8 cellular contexts compared by ENCODE assay signal in the genomic region with DNA sequence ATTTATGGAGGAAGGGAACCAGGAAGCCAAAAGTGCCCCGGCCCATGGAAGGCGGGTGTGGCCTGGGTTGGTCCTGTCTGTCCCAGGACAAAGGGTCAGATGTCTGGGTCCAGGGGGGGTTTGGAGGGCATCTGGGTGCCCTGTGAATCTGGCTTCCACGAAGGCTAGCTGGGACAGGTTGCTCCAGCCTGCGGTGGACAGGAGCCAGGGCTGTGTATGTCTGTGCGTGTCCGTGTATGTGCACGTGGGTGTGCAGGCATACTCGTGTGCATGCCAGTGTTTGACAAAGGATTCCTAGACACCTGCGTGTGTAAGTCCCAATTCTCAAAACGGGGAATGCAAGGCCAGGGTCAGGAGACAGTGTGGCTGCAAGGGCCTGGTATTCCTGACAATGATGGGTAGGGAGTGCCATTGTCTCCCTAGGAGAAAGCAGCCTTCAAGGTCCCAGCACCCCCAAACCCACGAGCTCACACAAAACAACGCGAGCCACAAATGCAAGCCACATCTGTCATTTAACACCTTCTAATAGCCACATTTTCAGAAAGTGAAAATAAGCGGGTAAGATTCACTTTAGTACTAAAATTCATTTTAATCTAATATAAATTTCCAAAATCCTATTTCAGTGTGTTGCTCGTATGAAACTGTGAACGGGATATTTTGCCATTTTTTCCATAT.
A peak's percentile ranks its signal among the peaks of the same experiment; 100 is the strongest.
DNase-seq lines count a peak whose midpoint lies in the region; ATAC-seq and TF ChIP-seq lines count a peak whose summit lies in the region.

No MANE protein-coding gene starts in this region.

- H3K9me3 ChIP-seq in HCT116 (ENCODE audit: control insufficient read depth in 1 of 2, insufficient read depth in 1 of 2, low read depth in 1 of 2, low read length in 2 of 2) = no peaks in the 10 kb centered on the region
- no peaks in the 10 kb centered on the region for H3K9me3 ChIP-seq in gastroesophageal sphincter
- no peaks in the 10 kb centered on the region for H3K9me3 ChIP-seq in skeletal muscle tissue (ENCODE audit: control insufficient read depth in 3 of 3, low read length in 3 of 3)

- H3K4me2 ChIP-seq in HCT116 (ENCODE audit: low read length) = peak overlapping the region; percentile 97
- H3K4me2 ChIP-seq in GM23338 = no peak overlapping the region

- POLR2A ChIA-PET in HCT116 (lab: Charles Lee) = interaction anchor here (2.1 to 2.3 kb wide), 2 partner anchors 9 to 14 kb away, joined by 5 to 9 read pairs; no protein-coding TSS in a partner anchor
- POLR2A ChIA-PET in activated CD4-positive, alpha-beta memory T cell treated with anti-CD3 and anti-CD28 coated beads for 36 hours (lab: Charles Lee) = interaction anchor here (1.5 kb wide), 1 partner anchor 18 kb away, joined by 4 read pairs; no protein-coding TSS in a partner anchor

- H3K9me3 Mint-ChIP-seq in activated CD4-positive, alpha-beta memory T cell treated with anti-CD3 and anti-CD28 coated beads for 36 hours = no peaks in the 10 kb centered on the region
- no peaks in the 10 kb centered on the region; the same call in 2 of the 3 replicates for H3K9me3 Mint-ChIP-seq in GM23338

- no peaks in the 10 kb centered on the region for H3K27me3 Mint-ChIP-seq in activated CD4-positive, alpha-beta memory T cell treated with anti-CD3 and anti-CD28 coated beads for 36 hours
- peaks cover 3% of the 10 kb centered on the region for H3K27me3 Mint-ChIP-seq in GM23338 (ENCODE audit: insufficient read depth, low read depth, poor library complexity)

- ATAC-seq in HCT116 (no peak), gastroesophageal sphincter (no peak), GM23338 (no peak), HG03521 (IDR thresholded peaks at IDR 0.05; ENCODE audit: unreplicated experiment) (no peak)

- no peaks in the 10 kb centered on the region for H3K9me2 ChIP-seq in HCT116 (ENCODE audit: insufficient read depth)
- H3K9me2 ChIP-seq in GM23338 (ENCODE audit: insufficient read depth) = no peaks in the 10 kb centered on the region

- peak overlapping the region; percentile 81 for H3K4me3 Mint-ChIP-seq in activated CD4-positive, alpha-beta memory T cell treated with anti-CD3 and anti-CD28 coated beads for 36 hours
- H3K4me3 Mint-ChIP-seq in GM23338 = no peak overlapping the region

- H4K20me1 ChIP-seq in HCT116 (ENCODE audit: insufficient read depth) (no peaks in the 10 kb centered on the region), GM23338 (replicated peaks; ENCODE audit: insufficient read depth) (no peaks in the 10 kb centered on the region)

- H3K4me3 ChIP-seq in HCT116 (replicated peaks in 1 of 2; ENCODE audit: low read depth in 1 of 2, low read length in 2 of 2) = peak overlapping the region; percentile 70 to 78
- H3K4me3 ChIP-seq in gastroesophageal sphincter = peak overlapping the region; percentile 79 to 88
- H3K4me3 ChIP-seq in skeletal muscle tissue (ENCODE audit: low read length in 3 of 3) = peak overlapping the region; percentile 83 to 84 (median 84)
- H3K4me3 ChIP-seq in GM23338 = no peak overlapping the region

- peaks cover 58% of the 10 kb centered on the region for H3K79me2 ChIP-seq in HCT116 (ENCODE audit: insufficient read depth, low read length)
- no peaks in the 10 kb centered on the region for H3K79me2 ChIP-seq in GM23338 (replicated peaks; ENCODE audit: insufficient read depth)

- BruUV-seq in HCT116 (replicated peaks; lab: Mats Ljungman, UMichigan) = TSS peak; percentile 23

- peaks cover 51% of the 10 kb centered on the region for H3K4me1 Mint-ChIP-seq in activated CD4-positive, alpha-beta memory T cell treated with anti-CD3 and anti-CD28 coated beads for 36 hours (ENCODE audit: low read depth)
- H3K4me1 Mint-ChIP-seq in GM23338 = peaks cover 6% of the 10 kb centered on the region

- H3K9ac ChIP-seq in HCT116 (ENCODE audit: low read length) = peak overlapping the region; percentile 89
- peak overlapping the region; percentile 88 to 97 (median 88) for H3K9ac ChIP-seq in skeletal muscle tissue (ENCODE audit: low read depth in 1 of 3, low read length in 3 of 3)

- TF ChIP-seq CTCF in HCT116 (IDR thresholded peaks at IDR 0.05 in 2 of 3, conservative IDR thresholded peaks at IDR 0.05 in 1 of 3; ENCODE audit: borderline replicate concordance in 1 of 3, insufficient read depth in 1 of 3, low read depth in 2 of 3, low read length in 2 of 3) (no peak), gastroesophageal sphincter (IDR thresholded peaks at IDR 0.05) (no peak), GM23338 (conservative IDR thresholded peaks at IDR 0.05; ENCODE audit: low read depth in 2 of 2) (no peak)

- 14 to 17% methylated on average over 7 to 16 of the region's 16 CpGs for WGBS in gastroesophageal sphincter (ENCODE audit: low coverage in 1 of 2), 2 donors

- H3K27me3 ChIP-seq in HCT116 (ENCODE audit: insufficient read depth, low read length) = no peaks in the 10 kb centered on the region
- no peaks in the 10 kb centered on the region for H3K27me3 ChIP-seq in gastroesophageal sphincter
- no peaks in the 10 kb centered on the region for H3K27me3 ChIP-seq in skeletal muscle tissue (ENCODE audit: control insufficient read depth in 3 of 3, insufficient read depth in 3 of 3, low read length in 3 of 3)
- peaks cover 10% of the 10 kb centered on the region for H3K27me3 ChIP-seq in GM23338 (ENCODE audit: insufficient read depth)

- H2AFZ ChIP-seq in HCT116 (ENCODE audit: low read depth, low read length, poor library complexity, severe bottlenecking) (no peak overlapping the region), GM23338 (no peak overlapping the region)

- peak overlapping the region; percentile 85 for H3K27ac ChIP-seq in HCT116 (ENCODE audit: low read depth, low read length)
- H3K27ac ChIP-seq in gastroesophageal sphincter = peak overlapping the region; percentile 95 to 100 (median 98)
- H3K27ac ChIP-seq in skeletal muscle tissue (ENCODE audit: low read depth, low read length) = peak overlapping the region; percentile 77
- H3K27ac ChIP-seq in GM23338 (ENCODE audit: low read depth) = no peak overlapping the region

- TF ChIP-seq EP300 in gastroesophageal sphincter (IDR thresholded peaks at IDR 0.05) = no peak

- intact Hi-C loops in HCT116 (cut with micrococcal nuclease) = no loop called here
- intact Hi-C loops in activated CD4-positive, alpha-beta memory T cell treated with anti-CD3 and anti-CD28 coated beads for 36 hours (cut with micrococcal nuclease) = loop anchor here (2.0 kb wide), 1 partner anchor 13 kb away; no protein-coding TSS in a partner anchor

- peaks cover 3% of the 10 kb centered on the region for H3K36me3 Mint-ChIP-seq in activated CD4-positive, alpha-beta memory T cell treated with anti-CD3 and anti-CD28 coated beads for 36 hours
- no peaks in the 10 kb centered on the region for H3K36me3 Mint-ChIP-seq in GM23338 (ENCODE audit: low read depth)

- no peaks in the 10 kb centered on the region for H3K36me3 ChIP-seq in HCT116 (ENCODE audit: control insufficient read depth in 1 of 2, insufficient read depth in 2 of 2, low read length in 2 of 2)
- H3K36me3 ChIP-seq in gastroesophageal sphincter = no peaks in the 10 kb centered on the region
- H3K36me3 ChIP-seq in skeletal muscle tissue (ENCODE audit: control insufficient read depth in 3 of 3, insufficient read depth in 3 of 3, low read length in 3 of 3) = peaks cover 0 to 9% (median 6%) of the 10 kb centered on the region in 3 donors
- H3K36me3 ChIP-seq in GM23338 (ENCODE audit: insufficient read depth) = no peaks in the 10 kb centered on the region

- TF ChIP-seq RAD21 in HCT116 (IDR thresholded peaks at IDR 0.05; ENCODE audit: low read depth) = no peak

- H3K4me1 ChIP-seq in HCT116 (ENCODE audit: control insufficient read depth in 1 of 2, insufficient read depth in 2 of 2, low read length in 2 of 2) (peaks cover 19 to 27% of the 10 kb centered on the region in 2 experiments), gastroesophageal sphincter (peaks cover 7 to 93% (median 58%) of the 10 kb centered on the region in 3 donors), skeletal muscle tissue (ENCODE audit: control insufficient read depth in 3 of 3, insufficient read depth in 3 of 3, low read length in 3 of 3) (peaks cover 78 to 86% (median 81%) of the 10 kb centered on the region in 3 donors), GM23338 (ENCODE audit: insufficient read depth) (peaks cover 2% of the 10 kb centered on the region; the same call in 1 of the 2 replicates)

- peak overlapping the region; percentile 92 for H3K27ac Mint-ChIP-seq in activated CD4-positive, alpha-beta memory T cell treated with anti-CD3 and anti-CD28 coated beads for 36 hours
- H3K27ac Mint-ChIP-seq in GM23338 = no peak overlapping the region

- RAD21 ChIA-PET in HCT116 (lab: Charles Lee; ENCODE audit: low non-redundant PET in 1 of 2, low total read pairs in 2 of 2, uncharacterized antibody in 2 of 2, unreplicated experiment in 2 of 2) = no interaction called here

- no peak for TF ChIP-seq POLR2A in HCT116 (IDR thresholded peaks at IDR 0.05; ENCODE audit: borderline replicate concordance, extremely low read depth, insufficient read depth, insufficient read length)
- TF ChIP-seq POLR2A in gastroesophageal sphincter (IDR thresholded peaks at IDR 0.05) = no peak

- DNase-seq in HCT116 (ENCODE audit: low read depth, low spot score) (no peak), RKO (ENCODE audit: low spot score) (no peak), NCI-H1930 (lab: John Stamatoyannopoulos, UW) (no peak), GM23338 (ENCODE audit: low spot score) (no peak)
- DNase-seq in activated CD4-positive, alpha-beta memory T cell treated with anti-CD3 and anti-CD28 coated beads for 36 hours = no peak

- H3F3A ChIP-seq in GM23338 (replicated peaks; ENCODE audit: low read depth) = 0 out of 2 replicates have a peak, but pooled peaks cover 3% of the 10 kb centered on the region

- CTCF ChIA-PET in HCT116 (lab: Charles Lee) = no interaction called here
- CTCF ChIA-PET in activated CD4-positive, alpha-beta memory T cell treated with anti-CD3 and anti-CD28 coated beads for 36 hours (lab: Charles Lee) = interaction anchor here (1.4 kb wide), 1 partner anchor 10 kb away, joined by 3 read pairs; no protein-coding TSS in a partner anchor

TF ChIP-seq in HCT116, 20 proteins besides CTCF, POLR2A, EP300 and RAD21 (continues in another document):
- TF ChIP-seq CEBPB (IDR thresholded peaks at IDR 0.05; ENCODE audit: low read depth) = no peak

TF ChIP-seq in GM23338, 12 proteins besides CTCF, POLR2A, EP300 and RAD21 (continues in another document):
- no peak for TF ChIP-seq CREB1 (CRISPR knock-in tag; IDR thresholded peaks at IDR 0.05; ENCODE audit: low read depth)
